ENCODE assay signal across 7 cellular contexts in genomic region chr3:53252947-53253322, GRCh38. TPM values are rescaled to one million over a fixed set of nuclear protein-coding genes. Genes with fewer than 3 reads are reported as not detected.
DNase-seq lines count a peak whose midpoint lies in the region; TF ChIP-seq lines count a peak whose summit lies in the region.
"Not testable (repeated sequence)": the region's sequence is repeated elsewhere in the genome, so short reads cannot be mapped to it uniquely, and the experiment has no call there.

No MANE protein-coding gene starts in this region.

- H3K27ac Mint-ChIP-seq in activated CD4-positive, alpha-beta T cell treated with anti-CD3 and anti-CD28 coated beads, Interleukin-2, amount 10 ng/mL, durations not matched to agents 24 days and 14 days, result peak overlapping the region; percentile 80
- H3K27ac Mint-ChIP-seq in immature natural killer cell, result not testable (repeated sequence)

- H3K79me2 ChIP-seq in DOHH2 (ENCODE audit: control insufficient read depth, low read length) (peaks cover 82% of the 10 kb centered on the region), MM.1S (ENCODE audit: low read length) (peaks cover 76% of the 10 kb centered on the region), osteoblast (ENCODE audit: insufficient read depth, low read length) (peaks cover 77% of the 10 kb centered on the region)

- H3K27me3 Mint-ChIP-seq in activated CD4-positive, alpha-beta T cell treated with anti-CD3 and anti-CD28 coated beads, Interleukin-2, amount 10 ng/mL, durations not matched to agents 24 days and 14 days; immature natural killer cell (ENCODE audit: low read depth in 3 of 3): not testable (repeated sequence)

- not testable (repeated sequence) for H3K9me3 ChIP-seq in DOHH2 (ENCODE audit: control insufficient read depth, insufficient read depth, low read length); MM.1S (replicated peaks; ENCODE audit: insufficient read depth, low read length); adrenal gland (replicated peaks in 1 of 3); osteoblast (ENCODE audit: low read depth, low read length)

- not testable (repeated sequence) for H2AFZ ChIP-seq in MM.1S (ENCODE audit: low read length); osteoblast (ENCODE audit: low read length)

- H3F3A ChIP-seq in DOHH2 (ENCODE audit: control insufficient read depth, insufficient read depth), result peaks cover 23% of the 10 kb centered on the region
- peaks cover 23% of the 10 kb centered on the region for H3F3A ChIP-seq in MM.1S (ENCODE audit: insufficient read depth, low read length)

- not testable (repeated sequence) for DNase-seq in MM.1S; activated CD4-positive, alpha-beta T cell treated with anti-CD3 and anti-CD28 coated beads, Interleukin-2, amount 10 ng/mL, durations not matched to agents 24 days and 14 days; adrenal gland; epithelial cell of proximal tubule (ENCODE audit: low read depth); immature natural killer cell; osteoblast (ENCODE audit: insufficient read length, low spot score, missing footprints)

- H3K9me2 ChIP-seq in DOHH2 (replicated peaks; ENCODE audit: control insufficient read depth, low read length); MM.1S (replicated peaks; ENCODE audit: insufficient read depth, low read length): not testable (repeated sequence)

- peak overlapping the region; percentile 93 for H3K4me3 ChIP-seq in DOHH2 (ENCODE audit: low read length)
- H3K4me3 ChIP-seq in MM.1S (ENCODE audit: low read length), result peak overlapping the region; percentile 26; the same call in 1 of the 2 replicates
- H3K4me3 ChIP-seq in adrenal gland, result peak overlapping the region in 1 of 4 donors; percentile 100
- peak overlapping the region; percentile 99 for H3K4me3 ChIP-seq in epithelial cell of proximal tubule (ENCODE audit: low read depth, low read length)
- not testable (repeated sequence) for H3K4me3 ChIP-seq in osteoblast (ENCODE audit: insufficient read depth, low read length)

- peaks cover 26% of the 10 kb centered on the region for H3K36me3 Mint-ChIP-seq in activated CD4-positive, alpha-beta T cell treated with anti-CD3 and anti-CD28 coated beads, Interleukin-2, amount 10 ng/mL, durations not matched to agents 24 days and 14 days (ENCODE audit: low read depth)
- H3K36me3 Mint-ChIP-seq in immature natural killer cell, result not testable (repeated sequence)

- peak overlapping the region; percentile 98 for H3K4me3 Mint-ChIP-seq in activated CD4-positive, alpha-beta T cell treated with anti-CD3 and anti-CD28 coated beads, Interleukin-2, amount 10 ng/mL, durations not matched to agents 24 days and 14 days
- peak overlapping the region in 4 of 5 donors; percentile 41 to 54 (median 46) for H3K4me3 Mint-ChIP-seq in immature natural killer cell

- 76 to 79% (median 78%) methylated on average over 8 of the region's 8 CpGs for WGBS in adrenal gland, 4 donors

- H4K20me1 ChIP-seq in DOHH2 (ENCODE audit: control insufficient read depth, insufficient read depth, low read depth, low read length) (peaks cover 47% of the 10 kb centered on the region), MM.1S (ENCODE audit: insufficient read depth, low read length) (peaks cover 62% of the 10 kb centered on the region), osteoblast (ENCODE audit: insufficient read depth, low read length) (peaks cover 66% of the 10 kb centered on the region)

- H3K4me2 ChIP-seq in DOHH2 (ENCODE audit: low read length) (peak overlapping the region; percentile 96), MM.1S (ENCODE audit: low read depth, low read length) (peak overlapping the region; percentile 88), osteoblast (ENCODE audit: insufficient read depth, low read length) (peak overlapping the region; percentile 89)

- peaks cover 47% of the 10 kb centered on the region for H3K4me1 Mint-ChIP-seq in activated CD4-positive, alpha-beta T cell treated with anti-CD3 and anti-CD28 coated beads, Interleukin-2, amount 10 ng/mL, durations not matched to agents 24 days and 14 days
- peaks cover 44 to 51% of the 10 kb centered on the region in 2 donors for H3K4me1 Mint-ChIP-seq in immature natural killer cell

- intact Hi-C loops in activated CD4-positive, alpha-beta T cell treated with anti-CD3 and anti-CD28 coated beads, Interleukin-2, amount 10 ng/mL, durations not matched to agents 24 days and 14 days (cut with micrococcal nuclease); adrenal gland (cut with DNase I): not testable (repeated sequence)

- H3K36me3 ChIP-seq in DOHH2 (ENCODE audit: control insufficient read depth, low read length), result peaks cover 60% of the 10 kb centered on the region
- not testable (repeated sequence) for H3K36me3 ChIP-seq in MM.1S (replicated peaks; ENCODE audit: insufficient read depth, low read length); adrenal gland (replicated peaks in 1 of 2); osteoblast (ENCODE audit: insufficient read depth, low read length)

- H3K4me1 ChIP-seq in DOHH2 (ENCODE audit: control insufficient read depth, low read length) (peaks cover 70% of the 10 kb centered on the region), MM.1S (ENCODE audit: low read length) (peaks cover 23% of the 10 kb centered on the region), adrenal gland (replicated peaks in 1 of 2) (peaks cover 42 to 62% of the 10 kb centered on the region in 2 donors), osteoblast (ENCODE audit: insufficient read depth, low read length) (peaks cover 29% of the 10 kb centered on the region)

- H3K9ac ChIP-seq in MM.1S (ENCODE audit: low read length), result not testable (repeated sequence)

- TF ChIP-seq POLR2A in adrenal gland (IDR thresholded peaks at IDR 0.05), result not testable (repeated sequence)

- not testable (repeated sequence) for H3K27me3 ChIP-seq in DOHH2 (ENCODE audit: control insufficient read depth, low read length); MM.1S (replicated peaks; ENCODE audit: insufficient read depth, low read length); adrenal gland; osteoblast (ENCODE audit: insufficient read depth, low read length)

- not testable (repeated sequence) for TF ChIP-seq CTCF in DOHH2 (IDR thresholded peaks at IDR 0.05; ENCODE audit: low read depth, low read length, poor library complexity, severe bottlenecking); MM.1S (IDR thresholded peaks at IDR 0.05; ENCODE audit: low read length); adrenal gland (IDR thresholded peaks at IDR 0.05); epithelial cell of proximal tubule (conservative IDR thresholded peaks at IDR 0.05; ENCODE audit: low read depth, low read length); osteoblast (IDR thresholded peaks at IDR 0.05; ENCODE audit: extremely low read depth, low read depth, low read length)

- H3K27ac ChIP-seq in DOHH2 (ENCODE audit: low read depth, low read length), result peak overlapping the region; percentile 92
- not testable (repeated sequence) for H3K27ac ChIP-seq in MM.1S (ENCODE audit: low read length); osteoblast (ENCODE audit: low read depth, low read length)
- peak overlapping the region in 3 of 5 donors; percentile 4 to 96 (median 6) for H3K27ac ChIP-seq in adrenal gland

- H3K9me3 Mint-ChIP-seq in activated CD4-positive, alpha-beta T cell treated with anti-CD3 and anti-CD28 coated beads, Interleukin-2, amount 10 ng/mL, durations not matched to agents 24 days and 14 days; immature natural killer cell: not testable (repeated sequence)

RNA-seq across cellular contexts. Expression of gene TKT, which starts 2.9 kb away (rescaled TPM):
- total RNA-seq in activated CD4-positive, alpha-beta T cell treated with anti-CD3 and anti-CD28 coated beads, Interleukin-2, amount 10 ng/mL, durations not matched to agents 24 days and 14 days, result 377 and 379 TPM in 2 replicates
- total RNA-seq in adrenal gland, result 100 to 1,000 TPM; 256 to 516 (median 357) TPM
- polyA plus RNA-seq in adrenal gland, result 100 to 1,000 TPM; 131 to 253 (median 150) TPM
- 403 and 614 TPM in 2 replicates for total RNA-seq in epithelial cell of proximal tubule
- 10 to 100 TPM; 52.6 to 75.2 (median 69.3) TPM for polyA plus RNA-seq in immature natural killer cell
- total RNA-seq in osteoblast, result 413 and 453 TPM in 2 replicates
